ENCODE assay signal across 8 cellular contexts in the genomic region with DNA sequence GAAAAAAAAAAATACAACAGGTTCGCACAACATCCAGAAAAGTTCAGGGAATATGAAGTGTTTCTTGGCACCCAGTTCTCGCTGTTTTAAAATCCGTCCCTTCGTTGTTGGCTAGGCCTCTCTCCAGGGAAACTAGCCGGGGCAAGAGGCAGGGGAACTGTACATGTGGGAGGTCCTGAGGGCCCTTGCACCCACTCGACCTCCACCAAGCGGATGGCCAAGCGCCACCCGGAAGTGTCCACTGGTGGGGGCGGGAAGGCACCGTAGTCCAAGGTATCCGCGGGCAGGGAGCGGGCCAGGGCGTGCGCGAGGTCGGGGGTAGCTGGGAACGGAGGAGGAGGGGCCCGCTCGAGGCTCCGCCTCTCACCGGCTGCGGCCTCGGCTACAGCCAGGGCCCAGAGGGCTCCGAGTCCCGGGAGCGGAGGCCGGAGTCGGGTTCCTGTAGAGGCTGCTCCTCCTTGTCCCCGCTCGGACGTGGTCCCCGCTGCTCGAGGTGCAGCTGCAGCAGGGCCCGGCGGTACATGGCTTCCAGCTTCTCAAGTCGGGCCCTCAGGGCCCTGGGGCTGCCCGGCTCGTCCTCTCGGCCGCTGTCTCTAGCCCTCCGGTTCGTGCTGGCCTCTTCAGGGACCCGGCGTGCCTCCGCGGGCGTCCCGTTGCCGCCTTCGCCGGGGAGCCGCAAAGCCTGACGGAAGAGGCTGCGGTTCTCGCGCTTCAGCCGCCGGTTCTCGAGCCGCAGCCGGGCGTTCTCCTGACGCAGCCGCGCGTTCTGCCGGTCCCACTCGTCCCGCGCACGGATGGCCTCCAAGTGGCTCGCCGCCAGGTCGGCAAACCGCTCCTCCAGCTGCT. TPM values are rescaled to one million over a fixed set of nuclear protein-coding genes. Genes with fewer than 3 reads are reported as not detected.
DNase-seq lines count a peak whose midpoint lies in the region; ATAC-seq lines count a peak whose summit lies in the region.

No MANE protein-coding gene starts in this region.

- in situ Hi-C loops in G401 (cut with HindIII; ENCODE audit: low sequenced_read_pairs), result no loop called here

- ATAC-seq in HG02642 (IDR thresholded peaks at IDR 0.05; ENCODE audit: poor library complexity, unreplicated experiment) (peak; percentile 70), HG03025 (IDR thresholded peaks at IDR 0.05; ENCODE audit: low FRiP score, unreplicated experiment) (no peak), HG03378 (IDR thresholded peaks at IDR 0.05; ENCODE audit: unreplicated experiment) (no peak)

- peak; percentile 71 for DNase-seq in G401 (ENCODE audit: low spot score)
- peak; percentile 40 for DNase-seq in NCI-H526 treated with DMSO at 0.1 percent for 48 hours (lab: John Stamatoyannopoulos, UW)
- DNase-seq in brain pericyte (ENCODE audit: low read depth, low spot score), result peak; percentile 33
- peak; percentile 54 to 77 for DNase-seq in hippocampal formation (lab: John Stamatoyannopoulos, UW)
- DNase-seq in putamen (ENCODE audit: low spot score), result peak; percentile 77

RNA-seq across cellular contexts. Expression of gene TUSC1, which starts 0.7 kb away (rescaled TPM):
- total RNA-seq in G401 (2014; rRNA removed; shearing (Covaris generic)), result 0.31 and 0.92 TPM in 2 replicates
